ENCODE assay signal across 8 cellular contexts in genomic region chr3:180679178-180680096, GRCh38. TPM values are rescaled to one million over a fixed set of nuclear protein-coding genes. Genes with fewer than 3 reads are reported as not detected.
A peak's percentile ranks its signal among the peaks of the same experiment; 100 is the strongest.
DNase-seq lines count a peak whose midpoint lies in the region; TF ChIP-seq lines count a peak whose summit lies in the region.

TSS of gene CCDC39 (minus strand) at chr3:180679489. CDS start at chr3:180679380, 109 bp downstream.

- TF ChIP-seq CTCF in ascending aorta (IDR thresholded peaks at IDR 0.05), result no peak
- TF ChIP-seq CTCF in retinal pigment epithelial cell (conservative IDR thresholded peaks at IDR 0.05; ENCODE audit: low read depth, low read length), result no peak

- H3K4me3 ChIP-seq in H7 (ENCODE audit: insufficient read depth, low read depth, low read length) (peak within 1 kb of the TSS; percentile 83), ascending aorta (peak within 1 kb of the TSS; percentile 53 to 65), retinal pigment epithelial cell (ENCODE audit: low read length) (peak within 1 kb of the TSS; percentile 84)

- H3K9me3 ChIP-seq in ascending aorta, result no peaks in the 10 kb centered on the region

- H3K36me3 ChIP-seq in H7 (replicated peaks; ENCODE audit: control insufficient read depth, insufficient read depth, low read length) (no peaks in the 10 kb centered on the region), ascending aorta (no peaks in the 10 kb centered on the region)

- H3K4me1 ChIP-seq in ascending aorta, result peaks cover 0 to 7% of the 10 kb centered on the region in 2 donors

- DNase-seq in ELR (ENCODE audit: low read depth) (peak; percentile 79), H7 (peak; percentile 76), M059J (ENCODE audit: low read depth) (peak; percentile 76), SW 1271 (lab: John Stamatoyannopoulos, UW) (peak; percentile 38 to 69), ascending aorta (ENCODE audit: low spot score in 2 of 2) (no peak), hippocampal formation (lab: John Stamatoyannopoulos, UW) (peak; percentile 39 to 42), retinal pigment epithelial cell (ENCODE audit: low read depth) (peak; percentile 34), Kasumi-1 (lab: John Stamatoyannopoulos, UW) (no peak)

- H3K27ac ChIP-seq in ascending aorta, result no peak within 1 kb of the TSS

- intact Hi-C loops in ascending aorta (cut with DNase I), result no loop called here

- H3K27me3 ChIP-seq in H7 (ENCODE audit: control insufficient read depth, insufficient read depth, low read length) (peaks cover 5% of the 10 kb centered on the region), ascending aorta (no peaks in the 10 kb centered on the region)

RNA-seq across cellular contexts. Expression of gene CCDC39, which starts in this region (rescaled TPM):
- 0.07 TPM in 1 of 2 replicates, not detected in the other for total RNA-seq in H7 (2014; rRNA removed; shearing (Covaris generic))
- not detected in 2 replicates for total RNA-seq in M059J (2014; rRNA removed; shearing (Covaris generic))
- total RNA-seq in ascending aorta, result not detected

Comparison
In these comparisons a context has a peak if more than half of its experiments do, and no peak if none do; other contexts are left out.
1. Peak in DNase-seq and H3K4me3 ChIP-seq in H7; RNA of the gene not detected or under 1 TPM.
2. Peak in DNase-seq in M059J; RNA of the gene not detected or under 1 TPM.
3. DNase-seq: peak in ELR (single experiment), SW 1271 (2 of 2), hippocampal formation (2 of 2) and retinal pigment epithelial cell (single experiment); none in ascending aorta (0 of 2) and Kasumi-1 (0 of 2).
4. Peak in every context shown above with its lines, with median percentiles within 50 percentile points of each other: H3K4me3 ChIP-seq.